In genomic region chr22:50577987-50578775, GRCh38 we compare ENCODE assay signal across 10 cellular contexts. TPM values are rescaled to one million over a fixed set of nuclear protein-coding genes. Genes with fewer than 3 reads are reported as not detected.
DNase-seq lines count a peak whose midpoint lies in the region; ATAC-seq and TF ChIP-seq lines count a peak whose summit lies in the region.
"Had no signal": no experiment of that assay in that cellular context is flagged by ENCODE, and none has a peak within 500 bp of the region (broad histone marks: within the 10 kb centered on the region; RNA-seq: fewer than 3 reads in every experiment).

Gene CPT1B (minus strand): TSS chr22:50578427. CDS start chr22:50577915, 512 bp downstream.

- H3K4me2 ChIP-seq in PC-9: no peak within 1 kb of the TSS

- no peak within 1 kb of the TSS for H2AFZ ChIP-seq in PC-9

- peak within 1 kb of the TSS; percentile 31 for H3K27ac ChIP-seq in AG04450 (ENCODE audit: low read depth, low read length)
- H3K27ac ChIP-seq in PC-9: no peak within 1 kb of the TSS
- H3K27ac ChIP-seq: SJSA1 had no signal

- H3K79me2 ChIP-seq in PC-9 (ENCODE audit: low read depth): peaks cover 22% of the 10 kb centered on the region

- H3K9me2 ChIP-seq in PC-9 (ENCODE audit: insufficient read depth): no peaks in the 10 kb centered on the region

- TF ChIP-seq CTCF in AG04450 (IDR thresholded peaks at IDR 0.05; ENCODE audit: low read depth, low read length) (peak; percentile 17; the same call in 1 of the 2 replicates), PC-9 (conservative IDR thresholded peaks at IDR 0.05) (no peak), neural crest cell (conservative IDR thresholded peaks at IDR 0.05) (no peak)

- H3K4me1 Mint-ChIP-seq in neural crest cell: peaks cover under 1% of the 10 kb centered on the region

- peak within 1 kb of the TSS; percentile 34 for H3K4me3 Mint-ChIP-seq in neural crest cell
- H3K4me3 Mint-ChIP-seq: dendritic cell treated with granulocyte-macrophage colony-stimulating factor and Interleukin-4, amounts not matched to agents 40 ng/mL and 50 ng/mL, for 4 days had no signal

- no peaks in the 10 kb centered on the region for H3K36me3 Mint-ChIP-seq in neural crest cell (ENCODE audit: low read depth)

- H3K9me3 Mint-ChIP-seq in neural crest cell: no peaks in the 10 kb centered on the region
- H3K9me3 Mint-ChIP-seq: dendritic cell treated with granulocyte-macrophage colony-stimulating factor and Interleukin-4, amounts not matched to agents 40 ng/mL and 50 ng/mL, for 4 days had no signal

- POLR2A ChIA-PET in AG04450 (lab: Yijun Ruan, JAX): interaction anchor here (0.5 to 1.3 kb wide), 3 partner anchors 42 to 53 kb away, joined by 3 to 6 read pairs (median 6); partner anchors contain the start of gene SCO2
- POLR2A ChIA-PET in PC-9 (lab: Charles Lee; ENCODE audit: unreplicated experiment): no interaction called here

- intact Hi-C loops in PC-9 (cut with micrococcal nuclease; ENCODE audit: unreplicated experiment): no loop called here

- no peak within 1 kb of the TSS for H3K4me3 ChIP-seq in AG04450 (ENCODE audit: low read depth, low read length)
- H3K4me3 ChIP-seq in PC-9: no peak within 1 kb of the TSS
- H3K4me3 ChIP-seq: SJSA1 had no signal

- H3K27me3 Mint-ChIP-seq in neural crest cell (ENCODE audit: low read depth): no peaks in the 10 kb centered on the region

- H3F3A ChIP-seq in PC-9 (ENCODE audit: insufficient read depth, low read depth): peaks cover 10% of the 10 kb centered on the region; the same call in 1 of the 2 replicates

- H3K27me3 ChIP-seq in AG04450 (ENCODE audit: control insufficient read depth, insufficient read depth, low read length): peaks cover 14% of the 10 kb centered on the region
- no peaks in the 10 kb centered on the region for H3K27me3 ChIP-seq in PC-9 (ENCODE audit: insufficient read depth, low read depth)
- H3K27me3 ChIP-seq: SJSA1 had no signal

- no peaks in the 10 kb centered on the region for H3K9me3 ChIP-seq in AG04450 (ENCODE audit: control insufficient read depth, insufficient read depth, low read length)
- no peaks in the 10 kb centered on the region for H3K9me3 ChIP-seq in PC-9 (ENCODE audit: insufficient read depth, low read depth)
- H3K9me3 ChIP-seq: SJSA1 had no signal

- no peak for ATAC-seq in HG03571 (IDR thresholded peaks at IDR 0.05; ENCODE audit: unreplicated experiment)

- peaks cover 11% of the 10 kb centered on the region for H3K4me1 ChIP-seq in PC-9 (replicated peaks; ENCODE audit: insufficient read depth)

- no peak for DNase-seq in AG04450 (ENCODE audit: low read depth, low spot score)
- no peak for DNase-seq in PC-9
- DNase-seq in fibroblast of peridontal ligament (ENCODE audit: extremely low read depth): peak; percentile 22
- no peak for DNase-seq in neural crest cell (ENCODE audit: low read depth, low spot score)
- DNase-seq in NCI-H748 treated with DMSO at 0.1 percent for 48 hours (lab: John Stamatoyannopoulos, UW): no peak
- DNase-seq in GOT3 (lab: John Stamatoyannopoulos, UW): no peak
- no peak for DNase-seq in DMS114 treated with DMSO at 0.1 percent for 48 hours (lab: John Stamatoyannopoulos, UW; ENCODE audit: unreplicated experiment)

- H3K36me3 ChIP-seq in PC-9 (ENCODE audit: low read depth): peaks cover 16% of the 10 kb centered on the region; the same call in 1 of the 2 replicates

- no peaks in the 10 kb centered on the region for H4K20me1 ChIP-seq in PC-9 (ENCODE audit: insufficient read depth)

- CTCF ChIA-PET in AG04450 (lab: Charles Lee) (interaction anchor here (1.0 to 1.2 kb wide), 2 partner anchors 15 to 52 kb away, joined by 4 to 6 read pairs; partner anchors contain the start of gene SYCE3), PC-9 (lab: Charles Lee) (no interaction called here)

- no peak within 1 kb of the TSS for H3K27ac Mint-ChIP-seq in neural crest cell (ENCODE audit: unreplicated experiment)
- H3K27ac Mint-ChIP-seq: dendritic cell treated with granulocyte-macrophage colony-stimulating factor and Interleukin-4, amounts not matched to agents 40 ng/mL and 50 ng/mL, for 4 days had no signal

- no TSS peak for BruUV-seq in PC-9 (replicated peaks; lab: Mats Ljungman, UMichigan)

RNA-seq across cellular contexts. Expression of gene CPT1B, which starts in this region (rescaled TPM):
- 0.99 and 1.2 TPM in 2 replicates for polyA plus RNA-seq in AG04450 (2011; rRNA removed)
- 0.92 and 1.5 TPM in 2 replicates for polyA minus RNA-seq in AG04450 (2011; rRNA and poly(A)+ RNA removed)
- total RNA-seq in PC-9 (2021) (66.2 and 72.2 TPM in 2 replicates), neural crest cell (81.2 and 84.1 TPM in 2 replicates)
